In the genomic region with DNA sequence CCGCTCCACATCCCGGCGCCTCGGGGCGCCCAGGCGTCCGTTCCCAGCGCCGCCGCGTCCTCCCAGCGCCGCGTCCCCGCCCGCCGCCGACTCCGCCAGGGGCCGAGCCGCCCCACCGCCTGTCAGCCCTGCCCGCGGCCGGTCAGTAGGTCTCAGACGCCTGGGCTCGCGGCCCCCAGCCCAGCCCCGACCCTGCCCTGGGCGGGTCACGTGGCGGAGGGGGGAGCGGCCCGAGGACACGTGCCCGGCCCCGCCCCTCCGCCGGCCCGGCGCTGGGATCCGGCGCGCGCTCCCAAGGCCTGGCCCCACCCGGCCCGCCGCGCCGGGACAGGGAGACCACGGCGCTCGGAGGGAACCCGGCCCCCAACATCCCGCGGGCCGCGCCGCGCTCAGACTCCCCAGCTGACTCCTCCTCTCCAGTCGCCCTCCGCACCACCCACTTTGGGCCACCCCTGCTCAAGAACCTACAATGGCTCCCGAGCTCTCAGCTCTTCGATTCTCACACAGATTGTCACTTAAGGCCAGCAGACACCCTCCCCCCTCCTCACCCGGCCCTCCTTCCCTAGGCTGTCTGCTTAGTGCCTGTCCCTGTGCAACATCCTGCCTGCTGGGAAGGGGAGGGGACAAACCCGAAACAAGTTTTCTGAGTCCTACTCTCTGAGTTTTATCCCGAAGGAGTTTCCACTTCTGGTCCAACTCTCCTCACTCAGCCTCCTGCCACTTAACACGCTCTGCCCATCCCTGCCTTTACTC, we compare ENCODE assay signal across 8 cellular contexts. TPM values are rescaled to one million over a fixed set of nuclear protein-coding genes. Genes with fewer than 3 reads are reported as not detected.
DNase-seq lines count a peak whose midpoint lies in the region; ATAC-seq, FAIRE-seq and TF ChIP-seq lines count a peak whose summit lies in the region.

A gene with protein sequence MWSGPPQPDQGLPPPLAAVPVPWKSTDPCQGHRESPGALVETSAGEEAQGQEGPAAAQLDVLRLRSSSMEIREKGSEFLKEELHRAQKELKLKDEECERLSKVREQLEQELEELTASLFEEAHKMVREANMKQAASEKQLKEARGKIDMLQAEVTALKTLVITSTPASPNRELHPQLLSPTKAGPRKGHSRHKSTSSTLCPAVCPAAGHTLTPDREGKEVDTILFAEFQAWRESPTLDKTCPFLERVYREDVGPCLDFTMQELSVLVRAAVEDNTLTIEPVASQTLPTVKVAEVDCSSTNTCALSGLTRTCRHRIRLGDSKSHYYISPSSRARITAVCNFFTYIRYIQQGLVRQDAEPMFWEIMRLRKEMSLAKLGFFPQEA (minus strand): TSS at position 210 of the 753 bp plus-strand sequence. CDS start 199 bp downstream, at position 11.

- ATAC-seq in activated CD8-positive, alpha-beta memory T cell treated with anti-CD3 and anti-CD28 coated beads, Interleukin-2, amount 10 ng/mL, durations not matched to agents 7 days and 5 days, result peak; percentile 41
- ATAC-seq in natural killer cell treated with Interleukin-12 subunit alpha and Interleukin-12 subunit beta and Interleukin-15 and Interleukin-18, amount 100 ng/mL, for 72 hours, result peak; percentile 26 to 50
- ATAC-seq in HG03175 (IDR thresholded peaks at IDR 0.05; ENCODE audit: unreplicated experiment) (no peak), GM21576 (IDR thresholded peaks at IDR 0.05; ENCODE audit: unreplicated experiment) (no peak), GM18520 (IDR thresholded peaks at IDR 0.05; ENCODE audit: unreplicated experiment) (no peak)

- no peak for FAIRE-seq in H54 (lab: Jason Lieb, UNC)

- no peak for TF ChIP-seq CTCF in foreskin fibroblast (IDR thresholded peaks at IDR 0.05; ENCODE audit: low read depth, low read length)

- no peaks in the 10 kb centered on the region for H3K9me3 Mint-ChIP-seq in activated CD8-positive, alpha-beta memory T cell treated with anti-CD3 and anti-CD28 coated beads, Interleukin-2, amount 10 ng/mL, durations not matched to agents 7 days and 5 days (ENCODE audit: low read depth)
- no peaks in the 10 kb centered on the region for H3K9me3 Mint-ChIP-seq in natural killer cell treated with Interleukin-12 subunit alpha and Interleukin-12 subunit beta and Interleukin-15 and Interleukin-18, amount 100 ng/mL, for 72 hours

- peaks cover 48% of the 10 kb centered on the region for H3K27me3 Mint-ChIP-seq in activated CD8-positive, alpha-beta memory T cell treated with anti-CD3 and anti-CD28 coated beads, Interleukin-2, amount 10 ng/mL, durations not matched to agents 7 days and 5 days
- peaks cover 29 to 56% of the 10 kb centered on the region in 2 donors for H3K27me3 Mint-ChIP-seq in natural killer cell treated with Interleukin-12 subunit alpha and Interleukin-12 subunit beta and Interleukin-15 and Interleukin-18, amount 100 ng/mL, for 72 hours

- peaks cover 5% of the 10 kb centered on the region for H3K4me1 Mint-ChIP-seq in activated CD8-positive, alpha-beta memory T cell treated with anti-CD3 and anti-CD28 coated beads, Interleukin-2, amount 10 ng/mL, durations not matched to agents 7 days and 5 days
- peaks cover 0 to 10% of the 10 kb centered on the region in 2 donors for H3K4me1 Mint-ChIP-seq in natural killer cell treated with Interleukin-12 subunit alpha and Interleukin-12 subunit beta and Interleukin-15 and Interleukin-18, amount 100 ng/mL, for 72 hours (ENCODE audit: low read depth in 2 of 2)

- TF ChIP-seq POLR2A in H54 (IDR thresholded peaks at IDR 0.05; ENCODE audit: low read depth, low read length), result peak; percentile 39; the same call in 1 of the 2 replicates

- DNase-seq in AG08395 (ENCODE audit: low spot score), result peak; percentile 82
- DNase-seq in H54 (ENCODE audit: insufficient read length, low spot score), result peak; percentile 70
- DNase-seq in activated CD8-positive, alpha-beta memory T cell treated with anti-CD3 and anti-CD28 coated beads, Interleukin-2, amount 10 ng/mL, durations not matched to agents 7 days and 5 days, result no peak
- DNase-seq in foreskin fibroblast, result peak in 1 of 2 donors; percentile 76
- DNase-seq in natural killer cell treated with Interleukin-12 subunit alpha and Interleukin-12 subunit beta and Interleukin-15 and Interleukin-18, amount 100 ng/mL, for 72 hours (ENCODE audit: low spot score), result no peak

- H3K36me3 Mint-ChIP-seq in activated CD8-positive, alpha-beta memory T cell treated with anti-CD3 and anti-CD28 coated beads, Interleukin-2, amount 10 ng/mL, durations not matched to agents 7 days and 5 days, result no peaks in the 10 kb centered on the region
- no peaks in the 10 kb centered on the region for H3K36me3 Mint-ChIP-seq in natural killer cell treated with Interleukin-12 subunit alpha and Interleukin-12 subunit beta and Interleukin-15 and Interleukin-18, amount 100 ng/mL, for 72 hours

- no peak within 1 kb of the TSS for H3K27ac Mint-ChIP-seq in activated CD8-positive, alpha-beta memory T cell treated with anti-CD3 and anti-CD28 coated beads, Interleukin-2, amount 10 ng/mL, durations not matched to agents 7 days and 5 days
- peak within 1 kb of the TSS in 1 of 2 donors; percentile 69 for H3K27ac Mint-ChIP-seq in natural killer cell treated with Interleukin-12 subunit alpha and Interleukin-12 subunit beta and Interleukin-15 and Interleukin-18, amount 100 ng/mL, for 72 hours

- peak within 1 kb of the TSS; percentile 46 for H3K4me3 Mint-ChIP-seq in activated CD8-positive, alpha-beta memory T cell treated with anti-CD3 and anti-CD28 coated beads, Interleukin-2, amount 10 ng/mL, durations not matched to agents 7 days and 5 days
- H3K4me3 Mint-ChIP-seq in natural killer cell treated with Interleukin-12 subunit alpha and Interleukin-12 subunit beta and Interleukin-15 and Interleukin-18, amount 100 ng/mL, for 72 hours, result peak within 1 kb of the TSS; percentile 65

- H3K4me3 ChIP-seq in foreskin fibroblast (ENCODE audit: low read depth in 1 of 2, low read length in 2 of 2), result peak within 1 kb of the TSS; percentile 60 to 71

- CTCF ChIA-PET in activated CD8-positive, alpha-beta memory T cell treated with anti-CD3 and anti-CD28 coated beads, Interleukin-2, amount 10 ng/mL, durations not matched to agents 7 days and 5 days (lab: Charles Lee), result no interaction called here

RNA-seq across cellular contexts. Expression of the gene that starts here (rescaled TPM):
- total RNA-seq in activated CD8-positive, alpha-beta memory T cell treated with anti-CD3 and anti-CD28 coated beads, Interleukin-2, amount 10 ng/mL, durations not matched to agents 7 days and 5 days, result not detected
- total RNA-seq in natural killer cell treated with Interleukin-12 subunit alpha and Interleukin-12 subunit beta and Interleukin-15 and Interleukin-18, amount 100 ng/mL, for 72 hours, result not detected

Comparison
In these comparisons a context has a peak if more than half of its experiments do, and no peak if none do; other contexts are left out.
1. Peak in ATAC-seq in activated CD8-positive, alpha-beta memory T cell treated with anti-CD3 and anti-CD28 coated beads, Interleukin-2, amount 10 ng/mL, durations not matched to agents 7 days and 5 days; RNA of the gene not detected or under 1 TPM.
2. Peak in ATAC-seq in natural killer cell treated with Interleukin-12 subunit alpha and Interleukin-12 subunit beta and Interleukin-15 and Interleukin-18, amount 100 ng/mL, for 72 hours; RNA of the gene not detected or under 1 TPM.
3. DNase-seq: peak in AG08395 (single experiment) and H54 (single experiment); none in activated CD8-positive, alpha-beta memory T cell treated with anti-CD3 and anti-CD28 coated beads, Interleukin-2, amount 10 ng/mL, durations not matched to agents 7 days and 5 days (single experiment) and natural killer cell treated with Interleukin-12 subunit alpha and Interleukin-12 subunit beta and Interleukin-15 and Interleukin-18, amount 100 ng/mL, for 72 hours (single experiment).